In the genomic region with DNA sequence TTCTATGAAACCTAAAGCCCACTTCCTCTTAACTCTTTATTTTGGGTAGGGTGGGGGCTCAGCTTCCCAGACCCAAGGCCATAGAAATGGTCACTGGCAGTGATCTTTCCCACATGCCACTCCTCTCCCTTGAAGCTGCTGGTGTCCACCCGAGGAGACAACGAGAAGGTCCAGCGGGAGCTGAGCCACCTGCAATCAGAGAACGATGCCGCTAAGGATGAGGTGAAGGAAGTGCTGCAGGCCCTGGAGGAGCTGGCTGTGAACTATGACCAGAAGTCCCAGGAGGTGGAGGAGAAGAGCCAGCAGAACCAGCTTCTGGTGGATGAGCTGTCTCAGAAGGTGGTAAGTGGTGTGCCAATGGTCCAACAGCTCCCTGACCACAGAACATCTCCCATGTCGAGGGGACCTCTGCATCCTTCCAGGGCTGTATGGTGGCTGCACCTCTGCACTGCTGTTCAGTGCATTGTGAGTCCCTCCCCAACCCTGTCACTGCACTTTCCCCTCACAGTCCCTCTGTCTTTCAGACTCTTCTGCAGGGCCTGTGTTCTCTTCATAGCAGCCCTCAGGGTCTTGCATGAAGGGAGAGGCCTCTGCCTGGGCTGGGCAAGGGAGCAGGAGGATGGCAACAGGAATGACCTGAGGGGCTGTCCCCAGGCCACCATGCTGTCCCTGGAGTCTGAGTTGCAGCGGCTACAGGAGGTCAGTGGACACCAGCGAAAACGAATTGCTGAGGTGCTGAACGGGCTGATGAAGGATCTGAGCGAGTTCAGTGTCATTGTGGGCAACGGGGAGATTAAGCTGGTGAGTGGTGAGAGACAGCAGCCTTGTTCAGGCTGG, we compare ENCODE assay signal across 23 cellular contexts.
"Had no signal": no experiment of that assay in that cellular context is flagged by ENCODE, and none has a peak within 500 bp of the region (broad histone marks: within the 10 kb centered on the region; RNA-seq: fewer than 3 reads in every experiment).

No MANE protein-coding gene starts in this region.

- H3K4me1 ChIP-seq: esophagus squamous epithelium had no signal

- DNase-seq: activated B cell treated with CpG ODN at 0.5 μM for 24 hours; activated CD4-positive, alpha-beta T cell treated with anti-CD3 and anti-CD28 coated beads for 48 hours; activated CD4-positive, alpha-beta T cell treated with anti-CD3 and anti-CD28 coated beads, Interleukin-2, amount 50 U/mL, for 1 hour; activated CD4-positive, alpha-beta T cell treated with anti-CD3 and anti-CD28 coated beads, Interleukin-2, amount 50 U/mL, for 48 hours; activated CD8-positive, alpha-beta memory T cell treated with anti-CD3 and anti-CD28 coated beads for 24 hours; activated CD8-positive, alpha-beta T cell treated with anti-CD3 and anti-CD28 coated beads for 36 hours; activated gamma-delta T cell; activated naive CD4-positive, alpha-beta T cell; activated naive CD4-positive, alpha-beta T cell treated with anti-CD3 and anti-CD28 coated beads, Interleukin-2, amount 10 ng/mL, durations not matched to agents 7 days and 5 days; activated naive CD8-positive, alpha-beta T cell treated with anti-CD3 and anti-CD28 coated beads, Interleukin-2, amount 10 ng/mL, durations not matched to agents 7 days and 5 days; activated T-cell treated with anti-CD3 and anti-CD28 coated beads, Interleukin-2, amount 50 U/mL, for 4 hours; brain microvascular endothelial cell; caudate nucleus; cortex of kidney; dermis blood vessel endothelial cell; effector CD4-positive, alpha-beta T cell; effector memory CD8-positive, alpha-beta T cell; erythroblast; esophagus squamous epithelium; T-helper 1 cell; T-helper 17 cell; T1000; WERI-Rb-1 had no signal

- H3K4me3 ChIP-seq: esophagus squamous epithelium had no signal

- H3K36me3 ChIP-seq: brain microvascular endothelial cell, esophagus squamous epithelium had no signal

- H3K27ac ChIP-seq: brain microvascular endothelial cell, esophagus squamous epithelium, WERI-Rb-1 had no signal

- H3K9me3 ChIP-seq: esophagus squamous epithelium had no signal

- H3K27me3 ChIP-seq: brain microvascular endothelial cell had no signal
